1 cellular context compared by ENCODE assay signal in genomic region chr7:21426958-21427860, GRCh38.
TF ChIP-seq lines count a peak whose summit lies in the region.

No MANE protein-coding gene starts in this region.

TF ChIP-seq in HepG2, 621 proteins besides CTCF, POLR2A, EP300 and RAD21 (continued from another document and continues in another):
- no peak for TF ChIP-seq SYNCRIP (IDR thresholded peaks at IDR 0.05; ENCODE audit: insufficient read depth, low read depth, low read length)
- TF ChIP-seq ZBTB1 (CRISPR knock-in tag; IDR thresholded peaks at IDR 0.05; ENCODE audit: borderline replicate concordance), result no peak
- no peak for TF ChIP-seq EZH2 (conservative IDR thresholded peaks at IDR 0.05; ENCODE audit: low read depth, low read length)
- TF ChIP-seq ZNF432 (CRISPR knock-in tag; IDR thresholded peaks at IDR 0.05; ENCODE audit: borderline replicate concordance), result no peak
- peak; percentile 85 for TF ChIP-seq ZNF501 (CRISPR knock-in tag; IDR thresholded peaks at IDR 0.05)
- TF ChIP-seq ZFX (CRISPR knock-in tag; IDR thresholded peaks at IDR 0.05; ENCODE audit: low read depth), result peak; percentile 78
- no peak; the same call in 1 of the 2 replicates for TF ChIP-seq ARNTL (CRISPR knock-in tag; IDR thresholded peaks at IDR 0.05)
- TF ChIP-seq, protein P1, sequence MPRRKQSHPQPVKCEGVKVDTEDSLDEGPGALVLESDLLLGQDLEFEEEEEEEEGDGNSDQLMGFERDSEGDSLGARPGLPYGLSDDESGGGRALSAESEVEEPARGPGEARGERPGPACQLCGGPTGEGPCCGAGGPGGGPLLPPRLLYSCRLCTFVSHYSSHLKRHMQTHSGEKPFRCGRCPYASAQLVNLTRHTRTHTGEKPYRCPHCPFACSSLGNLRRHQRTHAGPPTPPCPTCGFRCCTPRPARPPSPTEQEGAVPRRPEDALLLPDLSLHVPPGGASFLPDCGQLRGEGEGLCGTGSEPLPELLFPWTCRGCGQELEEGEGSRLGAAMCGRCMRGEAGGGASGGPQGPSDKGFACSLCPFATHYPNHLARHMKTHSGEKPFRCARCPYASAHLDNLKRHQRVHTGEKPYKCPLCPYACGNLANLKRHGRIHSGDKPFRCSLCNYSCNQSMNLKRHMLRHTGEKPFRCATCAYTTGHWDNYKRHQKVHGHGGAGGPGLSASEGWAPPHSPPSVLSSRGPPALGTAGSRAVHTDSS (CRISPR knock-in tag; conservative IDR thresholded peaks at IDR 0.05), result no peak
- no peak for TF ChIP-seq ZZZ3 (CRISPR knock-in tag; IDR thresholded peaks at IDR 0.05; ENCODE audit: borderline replicate concordance)
- TF ChIP-seq MTA1 (CRISPR knock-in tag; IDR thresholded peaks at IDR 0.05; ENCODE audit: borderline replicate concordance), result 0 out of 2 replicates have a peak, but pooled peaks have one; percentile 49
- peak; percentile 98 for TF ChIP-seq ARID4A (CRISPR knock-in tag; IDR thresholded peaks at IDR 0.05; ENCODE audit: borderline replicate concordance)
- no peak for TF ChIP-seq JUN (CRISPR knock-in tag; IDR thresholded peaks at IDR 0.05)
- TF ChIP-seq ZNF570 (CRISPR knock-in tag; IDR thresholded peaks at IDR 0.05; ENCODE audit: borderline replicate concordance), result no peak
- no peak for TF ChIP-seq MTA3 (CRISPR knock-in tag; IDR thresholded peaks at IDR 0.05)
- no peak for TF ChIP-seq ZBTB44 (CRISPR knock-in tag; IDR thresholded peaks at IDR 0.05)
- peak; percentile 60 for TF ChIP-seq ZNF563 (CRISPR knock-in tag; IDR thresholded peaks at IDR 0.05)
- TF ChIP-seq TARDBP (CRISPR knock-in tag; IDR thresholded peaks at IDR 0.05), result no peak
- no peak for TF ChIP-seq CBX1 (IDR thresholded peaks at IDR 0.05; ENCODE audit: low read depth)
- TF ChIP-seq, protein P2, sequence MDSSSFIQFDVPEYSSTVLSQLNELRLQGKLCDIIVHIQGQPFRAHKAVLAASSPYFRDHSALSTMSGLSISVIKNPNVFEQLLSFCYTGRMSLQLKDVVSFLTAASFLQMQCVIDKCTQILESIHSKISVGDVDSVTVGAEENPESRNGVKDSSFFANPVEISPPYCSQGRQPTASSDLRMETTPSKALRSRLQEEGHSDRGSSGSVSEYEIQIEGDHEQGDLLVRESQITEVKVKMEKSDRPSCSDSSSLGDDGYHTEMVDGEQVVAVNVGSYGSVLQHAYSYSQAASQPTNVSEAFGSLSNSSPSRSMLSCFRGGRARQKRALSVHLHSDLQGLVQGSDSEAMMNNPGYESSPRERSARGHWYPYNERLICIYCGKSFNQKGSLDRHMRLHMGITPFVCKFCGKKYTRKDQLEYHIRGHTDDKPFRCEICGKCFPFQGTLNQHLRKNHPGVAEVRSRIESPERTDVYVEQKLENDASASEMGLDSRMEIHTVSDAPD (CRISPR knock-in tag; IDR thresholded peaks at IDR 0.05), result no peak
- no peak; the same call in none of the 2 replicates for TF ChIP-seq HDAC2 (CRISPR knock-in tag; IDR thresholded peaks at IDR 0.05)
- TF ChIP-seq ZNF205 (CRISPR knock-in tag; IDR thresholded peaks at IDR 0.05), result no peak
- peak; percentile 43; the same call in 1 of the 2 replicates for TF ChIP-seq PHF21A (CRISPR knock-in tag; IDR thresholded peaks at IDR 0.05)
- 0 out of 2 replicates have a peak, but pooled peaks have one; percentile 53 for TF ChIP-seq ZNF775 (CRISPR knock-in tag; IDR thresholded peaks at IDR 0.05; ENCODE audit: borderline replicate concordance)
- TF ChIP-seq ZNF331 (CRISPR knock-in tag; IDR thresholded peaks at IDR 0.05), result no peak
- TF ChIP-seq, protein P3, sequence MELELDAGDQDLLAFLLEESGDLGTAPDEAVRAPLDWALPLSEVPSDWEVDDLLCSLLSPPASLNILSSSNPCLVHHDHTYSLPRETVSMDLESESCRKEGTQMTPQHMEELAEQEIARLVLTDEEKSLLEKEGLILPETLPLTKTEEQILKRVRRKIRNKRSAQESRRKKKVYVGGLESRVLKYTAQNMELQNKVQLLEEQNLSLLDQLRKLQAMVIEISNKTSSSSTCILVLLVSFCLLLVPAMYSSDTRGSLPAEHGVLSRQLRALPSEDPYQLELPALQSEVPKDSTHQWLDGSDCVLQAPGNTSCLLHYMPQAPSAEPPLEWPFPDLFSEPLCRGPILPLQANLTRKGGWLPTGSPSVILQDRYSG (CRISPR knock-in tag; IDR thresholded peaks at IDR 0.05), result no peak
- peak; percentile 84 for TF ChIP-seq CREM (IDR thresholded peaks at IDR 0.05)
- TF ChIP-seq CREM (CRISPR knock-in tag; IDR thresholded peaks at IDR 0.05), result no peak
- TF ChIP-seq FOXA3 (CRISPR knock-in tag; IDR thresholded peaks at IDR 0.05), result peak; percentile 35
- TF ChIP-seq, protein P4, sequence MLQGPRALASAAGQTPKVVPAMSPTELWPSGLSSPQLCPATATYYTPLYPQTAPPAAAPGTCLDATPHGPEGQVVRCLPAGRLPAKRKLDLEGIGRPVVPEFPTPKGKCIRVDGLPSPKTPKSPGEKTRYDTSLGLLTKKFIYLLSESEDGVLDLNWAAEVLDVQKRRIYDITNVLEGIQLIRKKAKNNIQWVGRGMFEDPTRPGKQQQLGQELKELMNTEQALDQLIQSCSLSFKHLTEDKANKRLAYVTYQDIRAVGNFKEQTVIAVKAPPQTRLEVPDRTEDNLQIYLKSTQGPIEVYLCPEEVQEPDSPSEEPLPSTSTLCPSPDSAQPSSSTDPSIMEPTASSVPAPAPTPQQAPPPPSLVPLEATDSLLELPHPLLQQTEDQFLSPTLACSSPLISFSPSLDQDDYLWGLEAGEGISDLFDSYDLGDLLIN (CRISPR knock-in tag; IDR thresholded peaks at IDR 0.05; ENCODE audit: borderline replicate concordance), result no peak
- TF ChIP-seq, protein P5, sequence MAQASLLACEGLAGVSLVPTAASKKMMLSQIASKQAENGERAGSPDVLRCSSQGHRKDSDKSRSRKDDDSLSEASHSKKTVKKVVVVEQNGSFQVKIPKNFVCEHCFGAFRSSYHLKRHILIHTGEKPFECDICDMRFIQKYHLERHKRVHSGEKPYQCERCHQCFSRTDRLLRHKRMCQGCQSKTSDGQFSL (CRISPR knock-in tag; IDR thresholded peaks at IDR 0.05), result no peak
- TF ChIP-seq AGO1 (IDR thresholded peaks at IDR 0.05; ENCODE audit: low read depth, low read length, poor library complexity, severe bottlenecking), result peak; percentile 53
- no peak for TF ChIP-seq SSRP1 (CRISPR knock-in tag; IDR thresholded peaks at IDR 0.05)
- no peak; the same call in 1 of the 2 replicates for TF ChIP-seq ZNF275 (CRISPR knock-in tag; IDR thresholded peaks at IDR 0.05; ENCODE audit: borderline replicate concordance)
- no peak for TF ChIP-seq MED8 (CRISPR knock-in tag; IDR thresholded peaks at IDR 0.05; ENCODE audit: insufficient replicate concordance)
- 0 out of 2 replicates have a peak, but pooled peaks have one; percentile 15 for TF ChIP-seq ZSCAN20 (CRISPR knock-in tag; IDR thresholded peaks at IDR 0.05; ENCODE audit: borderline replicate concordance)
- TF ChIP-seq HNF4A (CRISPR knock-in tag; IDR thresholded peaks at IDR 0.05), result no peak
- TF ChIP-seq ZNF546 (CRISPR knock-in tag; conservative IDR thresholded peaks at IDR 0.05), result no peak
- peak; percentile 69; the same call in 1 of the 2 replicates for TF ChIP-seq IRF9 (CRISPR knock-in tag; IDR thresholded peaks at IDR 0.05; ENCODE audit: borderline replicate concordance)
- TF ChIP-seq, protein P6, sequence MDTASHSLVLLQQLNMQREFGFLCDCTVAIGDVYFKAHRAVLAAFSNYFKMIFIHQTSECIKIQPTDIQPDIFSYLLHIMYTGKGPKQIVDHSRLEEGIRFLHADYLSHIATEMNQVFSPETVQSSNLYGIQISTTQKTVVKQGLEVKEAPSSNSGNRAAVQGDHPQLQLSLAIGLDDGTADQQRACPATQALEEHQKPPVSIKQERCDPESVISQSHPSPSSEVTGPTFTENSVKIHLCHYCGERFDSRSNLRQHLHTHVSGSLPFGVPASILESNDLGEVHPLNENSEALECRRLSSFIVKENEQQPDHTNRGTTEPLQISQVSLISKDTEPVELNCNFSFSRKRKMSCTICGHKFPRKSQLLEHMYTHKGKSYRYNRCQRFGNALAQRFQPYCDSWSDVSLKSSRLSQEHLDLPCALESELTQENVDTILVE (CRISPR knock-in tag; IDR thresholded peaks at IDR 0.05), result no peak; the same call in 1 of the 2 replicates
- no peak for TF ChIP-seq GLI4 (CRISPR knock-in tag; IDR thresholded peaks at IDR 0.05; ENCODE audit: borderline replicate concordance)
- TF ChIP-seq SNAPC2 (CRISPR knock-in tag; IDR thresholded peaks at IDR 0.05), result no peak
- TF ChIP-seq ZNF367 (CRISPR knock-in tag; IDR thresholded peaks at IDR 0.05; ENCODE audit: borderline replicate concordance), result no peak
- TF ChIP-seq ZNF430 (CRISPR knock-in tag; IDR thresholded peaks at IDR 0.05), result no peak; the same call in 1 of the 2 replicates
- no peak for TF ChIP-seq GATA4 (IDR thresholded peaks at IDR 0.05; ENCODE audit: borderline replicate concordance, low read depth)
- TF ChIP-seq ZNF136 (CRISPR knock-in tag; IDR thresholded peaks at IDR 0.05; ENCODE audit: low read depth), result peak; percentile 65; the same call in 1 of the 2 replicates
